19 cellular contexts compared by ENCODE assay signal in the genomic region with DNA sequence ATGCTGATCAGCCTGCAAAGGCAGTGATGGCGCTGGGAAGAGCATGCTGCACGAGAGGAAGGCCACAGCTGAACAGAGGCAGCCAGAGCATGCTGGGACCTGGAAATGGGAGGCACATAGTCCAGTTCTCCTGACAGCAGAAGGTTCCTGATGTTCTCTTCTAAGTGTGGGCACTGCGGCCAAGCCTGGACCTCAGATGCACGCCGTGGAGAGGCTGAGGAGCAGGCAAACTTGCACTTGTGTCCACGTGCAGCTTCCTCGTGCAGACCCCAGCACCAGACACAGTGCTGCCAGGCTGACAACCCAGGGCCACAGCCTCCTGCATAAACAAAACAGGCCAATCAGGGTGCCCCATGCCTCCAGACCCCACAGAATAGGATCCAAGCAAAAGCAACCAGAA.
DNase-seq lines count a peak whose midpoint lies in the region; FAIRE-seq and TF ChIP-seq lines count a peak whose summit lies in the region.
"Had no signal": no experiment of that assay in that cellular context is flagged by ENCODE, and none has a peak within 500 bp of the region (broad histone marks: within the 10 kb centered on the region; RNA-seq: fewer than 3 reads in every experiment).

No MANE protein-coding gene starts in this region.

- no peak for DNase-seq in H9
- DNase-seq in bronchial epithelial cell (ENCODE audit: low read depth): no peak
- peak; percentile 3 for DNase-seq in iPS-NIHi7 (ENCODE audit: extremely low spot score)
- DNase-seq in neuronal stem cell (ENCODE audit: low spot score): no peak
- DNase-seq in activated T-cell treated with anti-CD3 and anti-CD28 coated beads, Interleukin-2, amount 50 U/mL, for 1 hour: no peak
- DNase-seq in stomach: no peak
- DNase-seq in NCI-H82 (lab: John Stamatoyannopoulos, UW): no peak
- no peak for DNase-seq in H4 (ENCODE audit: low spot score)
- DNase-seq: BE2C; C1 segment of cervical spinal cord; CD4-positive, CD25-positive, alpha-beta regulatory T cell; CD8-positive, alpha-beta memory T cell; HFFc6; KBM-7 had no signal

- no peak overlapping the region for H2AFZ ChIP-seq in H9 (ENCODE audit: low read length)
- H2AFZ ChIP-seq in neuronal stem cell (ENCODE audit: low read length): no peak overlapping the region

- H4K91ac ChIP-seq in H9 (ENCODE audit: insufficient read length, low read depth, low read length) (no peak overlapping the region), neuronal stem cell (ENCODE audit: low read depth, low read length, poor library complexity) (no peak overlapping the region)

- WGBS in H9 (ENCODE audit: extremely low coverage, insufficient read length, low lambda C conversion rate): no CpG with 5 or more reads among the region's 7 CpGs
- no CpG with 5 or more reads among the region's 7 CpGs for WGBS in neuronal stem cell (ENCODE audit: extremely low coverage in 2 of 2, insufficient read length in 2 of 2, insufficient replicate concordance in 1 of 2), 2 donors
- 69 to 79% (median 76%) methylated on average over 2 to 7 of the region's 7 CpGs for WGBS in stomach, 5 donors

- no peak overlapping the region for H2BK15ac ChIP-seq in H9 (ENCODE audit: low read depth, low read length)
- H2BK15ac ChIP-seq in neuronal stem cell (ENCODE audit: low read length): no peak overlapping the region

- H3K79me1 ChIP-seq in H9 (ENCODE audit: insufficient read depth, low read depth, low read length, poor library complexity, severe bottlenecking) (no peaks in the 10 kb centered on the region), neuronal stem cell (ENCODE audit: low read depth, low read length) (no peaks in the 10 kb centered on the region)

- no peak for TF ChIP-seq POLR2A in stomach (IDR thresholded peaks at IDR 0.05)

- TF ChIP-seq CTCF in H9 (conservative IDR thresholded peaks at IDR 0.05) (no peak), bronchial epithelial cell (IDR thresholded peaks at IDR 0.05; ENCODE audit: insufficient read depth, low read length, severe bottlenecking) (no peak), stomach (IDR thresholded peaks at IDR 0.05) (no peak)

- H3K9me3 ChIP-seq in H9 (ENCODE audit: control insufficient read depth, low read depth, low read length) (no peaks in the 10 kb centered on the region), neuronal stem cell (replicated peaks in 1 of 2; ENCODE audit: control insufficient read depth in 2 of 2, insufficient read depth in 1 of 2, low read depth in 1 of 2, low read length in 2 of 2) (no peaks in the 10 kb centered on the region), stomach (no peaks in the 10 kb centered on the region)
- H3K9me3 ChIP-seq: BE2C had no signal

- H3T11ph ChIP-seq in H9 (ENCODE audit: low read length): no peak overlapping the region

- H3K23me2 ChIP-seq in H9 (ENCODE audit: insufficient read length, low read depth, low read length, poor library complexity, severe bottlenecking): no peaks in the 10 kb centered on the region

- H3K4me1 Mint-ChIP-seq in H9: no peaks in the 10 kb centered on the region
- H3K4me1 Mint-ChIP-seq: CD4-positive, CD25-positive, alpha-beta regulatory T cell; CD8-positive, alpha-beta memory T cell; IgD-negative memory B cell had no signal

- H3K27ac ChIP-seq in H9 (ENCODE audit: insufficient read length, low read depth, low read length) (no peak overlapping the region), neuronal stem cell (replicated peaks; ENCODE audit: low read length) (no peak overlapping the region), stomach (no peak overlapping the region)

- no peak overlapping the region for H3K4ac ChIP-seq in H9 (ENCODE audit: low read depth, low read length)
- H3K4ac ChIP-seq in neuronal stem cell (ENCODE audit: low read length): no peak overlapping the region

- no peak overlapping the region for H3K4me2 ChIP-seq in H9 (ENCODE audit: insufficient read depth, insufficient read length, low read length)
- H3K4me2 ChIP-seq in neuronal stem cell (ENCODE audit: insufficient read depth, low read length, poor library complexity, severe bottlenecking): no peak overlapping the region

- H3K56ac ChIP-seq in H9 (ENCODE audit: insufficient read length, low read depth, low read length): no peak overlapping the region

- H3K4me1 ChIP-seq in H9 (ENCODE audit: insufficient read depth, low read length) (no peaks in the 10 kb centered on the region), neuronal stem cell (ENCODE audit: control insufficient read depth in 2 of 2, insufficient read depth in 1 of 2, low read depth in 1 of 2, low read length in 2 of 2) (no peaks in the 10 kb centered on the region), stomach (no peaks in the 10 kb centered on the region)
- H3K4me1 ChIP-seq: BE2C had no signal

- no peak overlapping the region for H3K4me3 Mint-ChIP-seq in H9
- H3K4me3 Mint-ChIP-seq: CD4-positive, CD25-positive, alpha-beta regulatory T cell; CD8-positive, alpha-beta memory T cell; HFFc6; IgD-negative memory B cell had no signal

- H3K36me3 ChIP-seq in bronchial epithelial cell (ENCODE audit: control insufficient read depth, insufficient read depth, low read length) (no peaks in the 10 kb centered on the region), neuronal stem cell (replicated peaks in 1 of 2; ENCODE audit: control insufficient read depth in 2 of 2, insufficient read depth in 2 of 2, low read length in 2 of 2) (no peaks in the 10 kb centered on the region), stomach (no peaks in the 10 kb centered on the region)
- H3K36me3 ChIP-seq: BE2C had no signal

- H4K5ac ChIP-seq in H9 (ENCODE audit: insufficient read length, low read depth, low read length): no peak overlapping the region

- H3K4me3 ChIP-seq in bronchial epithelial cell (ENCODE audit: low read depth, low read length): no peak overlapping the region
- no peak overlapping the region for H3K4me3 ChIP-seq in neuronal stem cell (ENCODE audit: low read length in 2 of 2)
- no peak overlapping the region for H3K4me3 ChIP-seq in stomach

- H3K14ac ChIP-seq in H9 (ENCODE audit: insufficient read depth, low read length) (no peak overlapping the region), neuronal stem cell (ENCODE audit: low read length) (no peak overlapping the region)

- H2BK12ac ChIP-seq in H9 (ENCODE audit: insufficient read length, low read depth, low read length) (no peak overlapping the region), neuronal stem cell (ENCODE audit: low read length) (no peak overlapping the region)

- H3K27me3 ChIP-seq in H9 (ENCODE audit: insufficient read depth, low read length) (no peaks in the 10 kb centered on the region), bronchial epithelial cell (ENCODE audit: control insufficient read depth, insufficient read depth, low read length) (peaks cover 8% of the 10 kb centered on the region), neuronal stem cell (ENCODE audit: control insufficient read depth in 3 of 3, insufficient read depth in 3 of 3, low read depth in 1 of 3, low read length in 3 of 3) (peaks cover 0 to 37% (median 0%) of the 10 kb centered on the region in 3 experiments), stomach (peaks cover 0 to 17% (median 0%) of the 10 kb centered on the region in 3 donors)
- H3K27me3 ChIP-seq: BE2C had no signal

- H4K8ac ChIP-seq in H9 (replicated peaks; ENCODE audit: insufficient read length, low read depth, low read length) (peak overlapping the region; percentile 32), neuronal stem cell (ENCODE audit: low read depth, low read length) (no peak overlapping the region)

- no peaks in the 10 kb centered on the region for H4K20me1 ChIP-seq in H9 (ENCODE audit: control insufficient read depth, insufficient read depth, insufficient read length)

- no peaks in the 10 kb centered on the region for H3K9me3 Mint-ChIP-seq in H9
- H3K9me3 Mint-ChIP-seq: CD4-positive, CD25-positive, alpha-beta regulatory T cell; CD8-positive, alpha-beta memory T cell; HFFc6; IgD-negative memory B cell had no signal

- H2BK5ac ChIP-seq in H9 (ENCODE audit: insufficient read length, low read length) (no peak overlapping the region), neuronal stem cell (ENCODE audit: low read length) (no peak overlapping the region)

- no peaks in the 10 kb centered on the region for H3K79me2 ChIP-seq in H9 (ENCODE audit: insufficient read depth, low read length)

- no peaks in the 10 kb centered on the region for H3K36me3 Mint-ChIP-seq in H9 (ENCODE audit: insufficient read depth in 1 of 3, low read depth in 3 of 3)
- H3K36me3 Mint-ChIP-seq: CD4-positive, CD25-positive, alpha-beta regulatory T cell; CD8-positive, alpha-beta memory T cell; IgD-negative memory B cell had no signal

- intact Hi-C loops in stomach (cut with DNase I; ENCODE audit: low total_unique reads): no loop called here

- H3K27ac Mint-ChIP-seq in H9: no peak overlapping the region
- H3K27ac Mint-ChIP-seq: CD4-positive, CD25-positive, alpha-beta regulatory T cell; HFFc6 had no signal

- H3K27me3 Mint-ChIP-seq in H9 (ENCODE audit: low read depth): no peaks in the 10 kb centered on the region; the same call in none of the 2 replicates

- H3K18ac ChIP-seq in H9 (ENCODE audit: insufficient read length, low read depth, low read length): no peak overlapping the region
- peak overlapping the region; percentile 15 for H3K18ac ChIP-seq in neuronal stem cell (ENCODE audit: low read length)

- H3K9ac ChIP-seq in H9 (ENCODE audit: extremely low read depth, insufficient read length, low read length): no peak overlapping the region
- H3K9ac ChIP-seq in neuronal stem cell (ENCODE audit: low read depth, low read length, poor library complexity): no peak overlapping the region

- H2AK5ac ChIP-seq in H9 (ENCODE audit: insufficient read length, low read length) (no peak overlapping the region), neuronal stem cell (ENCODE audit: low read depth, low read length) (no peak overlapping the region)

- H2BK120ac ChIP-seq in H9 (ENCODE audit: low read depth, low read length, poor library complexity, severe bottlenecking): no peak overlapping the region
- H2BK120ac ChIP-seq in neuronal stem cell (ENCODE audit: low read depth, low read length): no peak overlapping the region

- TF ChIP-seq EP300 in stomach (IDR thresholded peaks at IDR 0.05): no peak

- peak; percentile 28 for FAIRE-seq in bronchial epithelial cell (lab: Jason Lieb, UNC)
- FAIRE-seq: D721Med, G401.6, GM12892, H54 had no signal

- H3K23ac ChIP-seq in H9 (ENCODE audit: insufficient read length, low read depth, low read length) (no peak overlapping the region), neuronal stem cell (ENCODE audit: low read depth, low read length, poor library complexity) (no peak overlapping the region)

- no peak overlapping the region for H2BK20ac ChIP-seq in H9 (ENCODE audit: low read depth, low read length, poor library complexity, severe bottlenecking)
